3 cellular contexts compared by ENCODE assay signal in the genomic region with DNA sequence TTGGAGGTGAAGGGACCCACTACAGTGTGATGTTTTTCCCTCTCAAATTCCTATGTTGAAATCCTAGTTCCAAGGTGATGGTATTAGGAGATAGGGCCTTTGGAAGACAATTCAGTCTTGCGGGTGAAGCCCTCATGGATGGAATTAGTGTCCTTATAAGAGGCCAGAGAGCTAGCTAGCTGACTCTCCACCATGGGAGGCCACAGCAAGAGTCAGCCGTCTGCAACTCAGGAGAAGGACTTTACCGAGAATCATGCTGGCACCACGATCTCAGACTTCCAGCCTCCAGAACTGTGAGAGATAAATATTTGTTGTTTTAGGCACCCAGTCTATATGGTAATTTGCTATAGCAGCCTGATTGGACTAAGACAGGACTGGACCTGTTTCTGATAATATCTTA.
"Had no signal": no experiment of that assay in that cellular context is flagged by ENCODE, and none has a peak within 500 bp of the region (broad histone marks: within the 10 kb centered on the region; RNA-seq: fewer than 3 reads in every experiment).

No MANE protein-coding gene starts in this region.

- DNase-seq: GDM1, GF-D8 had no signal

- H3K4me3 ChIP-seq: GM12878 had no signal
